ENCODE assay signal across 2 cellular contexts in the genomic region with DNA sequence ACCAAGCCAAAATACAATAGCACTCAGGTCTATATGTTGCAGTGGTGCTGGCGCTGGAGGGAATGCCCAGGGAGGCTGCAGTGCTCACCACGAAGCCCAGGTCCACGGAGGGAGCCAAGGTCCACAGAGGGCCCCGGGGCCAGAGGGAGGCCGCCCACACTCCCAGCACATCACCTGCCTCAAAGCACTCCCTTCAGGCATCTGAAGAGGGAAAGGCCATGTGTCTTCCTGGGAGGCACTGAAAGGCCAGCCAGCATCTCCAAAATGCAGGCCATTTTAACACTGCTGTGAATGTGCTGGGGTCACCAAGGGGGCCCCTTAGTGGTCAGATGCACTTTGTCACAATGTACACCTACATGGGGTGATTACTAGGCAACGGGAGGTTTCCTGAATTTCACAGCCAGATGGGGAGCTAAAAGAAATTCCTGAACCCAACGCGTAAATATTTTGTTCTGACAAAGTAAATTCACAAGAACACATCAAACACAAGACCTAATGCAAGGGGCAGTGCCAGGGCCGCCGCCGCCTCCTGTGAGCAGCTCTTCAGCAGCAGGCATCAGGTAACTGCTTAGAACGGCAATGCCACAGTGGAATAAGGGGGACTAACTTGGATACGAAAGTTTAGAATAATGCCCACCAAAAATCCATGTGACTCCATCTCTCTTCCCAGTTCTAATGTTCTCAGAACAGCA.
A peak's percentile ranks its signal among the peaks of the same experiment; 100 is the strongest.
TF ChIP-seq lines count a peak whose summit lies in the region.

No MANE protein-coding gene starts in this region.

TF ChIP-seq in HepG2, 621 proteins besides CTCF, POLR2A, EP300 and RAD21:
- TF ChIP-seq ZNF687 (CRISPR knock-in tag; IDR thresholded peaks at IDR 0.05) (0 out of 2 replicates have a peak, but pooled peaks have one; percentile 17), HOMEZ (CRISPR knock-in tag; IDR thresholded peaks at IDR 0.05; ENCODE audit: low read depth) (no peak)

TF ChIP-seq in SK-N-SH treated with all-trans-retinoic acid at 6 μM for 48 hours, 23 proteins besides CTCF, POLR2A, EP300 and RAD21:
- TF ChIP-seq PATZ1 (CRISPR knock-in tag; IDR thresholded peaks at IDR 0.05; ENCODE audit: borderline replicate concordance) (no peak), PPARA (CRISPR knock-in tag; IDR thresholded peaks at IDR 0.05; ENCODE audit: borderline replicate concordance) (no peak), ZC3H10 (CRISPR knock-in tag; IDR thresholded peaks at IDR 0.05) (no peak), ZFP30 (CRISPR knock-in tag; IDR thresholded peaks at IDR 0.05) (no peak), ZNF8 (CRISPR knock-in tag; IDR thresholded peaks at IDR 0.05) (no peak), GLIS3 (CRISPR knock-in tag; IDR thresholded peaks at IDR 0.05) (no peak), ISL1 (CRISPR knock-in tag; IDR thresholded peaks at IDR 0.05) (no peak), TCF4 (CRISPR knock-in tag; IDR thresholded peaks at IDR 0.05; ENCODE audit: borderline replicate concordance) (no peak), CSDC2 (CRISPR knock-in tag; IDR thresholded peaks at IDR 0.05) (no peak), ZNF565 (CRISPR knock-in tag; conservative IDR thresholded peaks at IDR 0.05; ENCODE audit: low read depth) (no peak)
- TF ChIP-seq, protein P1, sequence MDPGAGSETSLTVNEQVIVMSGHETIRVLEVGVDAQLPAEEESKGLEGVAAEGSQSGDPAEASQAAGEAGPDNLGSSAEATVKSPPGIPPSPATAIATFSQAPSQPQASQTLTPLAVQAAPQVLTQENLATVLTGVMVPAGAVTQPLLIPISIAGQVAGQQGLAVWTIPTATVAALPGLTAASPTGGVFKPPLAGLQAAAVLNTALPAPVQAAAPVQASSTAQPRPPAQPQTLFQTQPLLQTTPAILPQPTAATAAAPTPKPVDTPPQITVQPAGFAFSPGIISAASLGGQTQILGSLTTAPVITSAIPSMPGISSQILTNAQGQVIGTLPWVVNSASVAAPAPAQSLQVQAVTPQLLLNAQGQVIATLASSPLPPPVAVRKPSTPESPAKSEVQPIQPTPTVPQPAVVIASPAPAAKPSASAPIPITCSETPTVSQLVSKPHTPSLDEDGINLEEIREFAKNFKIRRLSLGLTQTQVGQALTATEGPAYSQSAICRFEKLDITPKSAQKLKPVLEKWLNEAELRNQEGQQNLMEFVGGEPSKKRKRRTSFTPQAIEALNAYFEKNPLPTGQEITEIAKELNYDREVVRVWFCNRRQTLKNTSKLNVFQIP (CRISPR knock-in tag; IDR thresholded peaks at IDR 0.05; ENCODE audit: borderline replicate concordance, low read depth): no peak
